In the genomic region with DNA sequence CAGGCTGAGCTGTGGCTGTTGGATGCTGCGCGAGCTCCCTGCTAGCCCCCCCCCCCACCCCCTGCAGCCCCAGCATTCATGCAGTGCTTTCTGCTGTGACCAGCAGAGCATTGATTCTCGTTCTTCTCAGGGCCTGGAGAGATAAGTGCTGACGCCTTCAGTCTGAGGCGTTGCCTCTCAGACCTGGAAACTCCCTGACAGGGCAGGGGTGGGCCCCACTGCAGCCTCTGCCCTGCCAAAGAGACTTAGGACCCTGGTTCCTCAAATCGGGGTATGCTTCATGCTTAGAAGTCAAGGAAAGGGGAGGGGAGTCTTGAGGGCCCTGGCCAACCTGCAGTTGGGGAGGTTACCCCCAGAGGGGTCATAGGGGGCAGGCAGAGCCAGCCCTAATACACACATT, we compare ENCODE assay signal across 19 cellular contexts.
"Had no signal": no experiment of that assay in that cellular context is flagged by ENCODE, and none has a peak within 500 bp of the region (broad histone marks: within the 10 kb centered on the region; RNA-seq: fewer than 3 reads in every experiment).

No MANE protein-coding gene starts in this region.

- ATAC-seq: activated CD8-positive, alpha-beta memory T cell treated with anti-CD3 and anti-CD28 coated beads, Interleukin-2, amount 10 ng/mL, durations not matched to agents 7 days and 5 days; left lobe of liver; mucosa of descending colon; natural killer cell treated with Interleukin-12 subunit alpha and Interleukin-12 subunit beta and Interleukin-15 and Interleukin-18, amount 100 ng/mL, for 72 hours; psoas muscle; sciatic nerve had no signal

- H3K27me3 ChIP-seq: esophagus squamous epithelium, thyroid gland, uterus had no signal

- H3K36me3 ChIP-seq: thyroid gland, uterus had no signal

- H3K9me3 ChIP-seq: esophagus squamous epithelium, mucosa of descending colon, psoas muscle, thyroid gland, uterus had no signal

- H3K4me3 Mint-ChIP-seq: activated CD8-positive, alpha-beta memory T cell treated with anti-CD3 and anti-CD28 coated beads, Interleukin-2, amount 10 ng/mL, durations not matched to agents 7 days and 5 days; activated naive CD8-positive, alpha-beta T cell; activated T-cell treated with anti-CD3 and anti-CD28 coated beads, Interleukin-2, amount 50 U/mL, for 24 hours; natural killer cell treated with Interleukin-12 subunit alpha and Interleukin-12 subunit beta and Interleukin-15 and Interleukin-18, amount 100 ng/mL, for 72 hours had no signal

- H3K9me3 Mint-ChIP-seq: activated T-cell treated with anti-CD3 and anti-CD28 coated beads, Interleukin-2, amount 50 U/mL, for 24 hours; natural killer cell treated with Interleukin-12 subunit alpha and Interleukin-12 subunit beta and Interleukin-15 and Interleukin-18, amount 100 ng/mL, for 72 hours had no signal

- H3K4me3 ChIP-seq: esophagus squamous epithelium, mucosa of descending colon, psoas muscle, thyroid gland, uterus had no signal

- DNase-seq: activated CD4-positive, alpha-beta T cell treated with anti-CD3 and anti-CD28 coated beads for 1 hour; activated CD4-positive, alpha-beta T cell treated with anti-CD3 and anti-CD28 coated beads, Interleukin-2, amount 50 U/mL, for 48 hours; activated CD8-positive, alpha-beta memory T cell treated with anti-CD3 and anti-CD28 coated beads, Interleukin-2, amount 10 ng/mL, durations not matched to agents 7 days and 5 days; activated gamma-delta T cell; activated T-cell treated with anti-CD3 and anti-CD28 coated beads, Interleukin-2, amount 50 U/mL, for 24 hours; esophagus squamous epithelium; foreskin fibroblast; mammary epithelial cell; mucosa of descending colon; psoas muscle; stimulated activated CD4-positive, alpha-beta T cell treated with anti-CD3 and anti-CD28 coated beads, Interleukin-12 subunit alpha, Interleukin-12 subunit beta, amount 100 ng/mL, for 4 hours; stimulated activated CD4-positive, alpha-beta T cell treated with anti-CD3 and anti-CD28 coated beads, Interleukin-4, amount 100 ng/mL, for 1 hour; T-helper 2 cell; thyroid gland; uterus had no signal

- H3K27ac Mint-ChIP-seq: activated CD8-positive, alpha-beta memory T cell treated with anti-CD3 and anti-CD28 coated beads, Interleukin-2, amount 10 ng/mL, durations not matched to agents 7 days and 5 days; activated naive CD8-positive, alpha-beta T cell; activated T-cell treated with anti-CD3 and anti-CD28 coated beads, Interleukin-2, amount 50 U/mL, for 24 hours; natural killer cell treated with Interleukin-12 subunit alpha and Interleukin-12 subunit beta and Interleukin-15 and Interleukin-18, amount 100 ng/mL, for 72 hours had no signal

- H3K36me3 Mint-ChIP-seq: activated CD8-positive, alpha-beta memory T cell treated with anti-CD3 and anti-CD28 coated beads, Interleukin-2, amount 10 ng/mL, durations not matched to agents 7 days and 5 days; activated naive CD8-positive, alpha-beta T cell; natural killer cell treated with Interleukin-12 subunit alpha and Interleukin-12 subunit beta and Interleukin-15 and Interleukin-18, amount 100 ng/mL, for 72 hours had no signal

- H3K27ac ChIP-seq: esophagus squamous epithelium, psoas muscle, thyroid gland, uterus had no signal
